In genomic region chr16:5024632-5025031, GRCh38 we compare ENCODE assay signal across 11 cellular contexts. TPM values are rescaled to one million over a fixed set of nuclear protein-coding genes. Genes with fewer than 3 reads are reported as not detected.
DNase-seq lines count a peak whose midpoint lies in the region; FAIRE-seq and TF ChIP-seq lines count a peak whose summit lies in the region.
"Had no signal": no experiment of that assay in that cellular context is flagged by ENCODE, and none has a peak within 500 bp of the region (broad histone marks: within the 10 kb centered on the region; RNA-seq: fewer than 3 reads in every experiment).

No MANE protein-coding gene starts in this region.

- CTCF ChIA-PET in A673 (lab: Charles Lee), result no interaction called here

- no peak for TF ChIP-seq CTCF in A673 (conservative IDR thresholded peaks at IDR 0.05; ENCODE audit: low read depth, low read length)
- no peak for TF ChIP-seq CTCF in fibroblast of lung (conservative IDR thresholded peaks at IDR 0.05 in 1 of 2, IDR thresholded peaks at IDR 0.05 in 1 of 2; ENCODE audit: low read depth in 1 of 2, low read length in 2 of 2)

- H3K27me3 ChIP-seq in A673 (replicated peaks; ENCODE audit: insufficient read depth, low read depth, low read length, poor library complexity), result no peaks in the 10 kb centered on the region
- no peaks in the 10 kb centered on the region for H3K27me3 ChIP-seq in NT2/D1 (ENCODE audit: insufficient read depth, insufficient read length)
- no peaks in the 10 kb centered on the region for H3K27me3 ChIP-seq in fibroblast of lung (ENCODE audit: control insufficient read depth, insufficient read depth, low read length)

- H3K4me1 ChIP-seq in A673 (ENCODE audit: insufficient read depth, low read length, poor library complexity, severe bottlenecking) (no peaks in the 10 kb centered on the region), NT2/D1 (ENCODE audit: insufficient read depth, insufficient read length) (peaks cover 15% of the 10 kb centered on the region), fibroblast of lung (ENCODE audit: control insufficient read depth, extremely low read depth, insufficient read depth, low read length) (no peaks in the 10 kb centered on the region)

- intact Hi-C loops in A673 (cut with micrococcal nuclease; ENCODE audit: unreplicated experiment), result no loop called here

- no peaks in the 10 kb centered on the region for H3K79me2 ChIP-seq in fibroblast of lung (ENCODE audit: control insufficient read depth, insufficient read depth, low read length)

- H3K9ac ChIP-seq in NT2/D1 (ENCODE audit: insufficient read length, low read depth) (peak overlapping the region; percentile 39), fibroblast of lung (ENCODE audit: insufficient read depth, low read length) (no peak overlapping the region)

- DNase-seq in A673 (ENCODE audit: low spot score), result peak; percentile 39
- peak; percentile 50 for DNase-seq in HTR-8/SVneo (ENCODE audit: insufficient read length, low spot score)
- no peak for DNase-seq in NT2/D1 (ENCODE audit: low read depth, low spot score)
- DNase-seq in fibroblast of lung (ENCODE audit: low read depth in 2 of 2), result peak; percentile 16 to 20
- no peak for DNase-seq in activated CD4-positive, alpha-beta T cell treated with anti-CD3 and anti-CD28 coated beads, Interleukin-2, amount 50 U/mL, for 4 hours
- DNase-seq in activated CD4-positive, alpha-beta T cell treated with anti-CD3 and anti-CD28 coated beads for 1 hour, result no peak
- no peak for DNase-seq in UCSD-AML1 (lab: John Stamatoyannopoulos, UW; ENCODE audit: unreplicated experiment)
- no peak for DNase-seq in globus pallidus (ENCODE audit: low spot score)
- DNase-seq: GOT3, occipital lobe had no signal

- H4K20me1 ChIP-seq in fibroblast of lung (ENCODE audit: control insufficient read depth, extremely low read depth, insufficient read depth, low read length), result no peaks in the 10 kb centered on the region

- H2AFZ ChIP-seq in fibroblast of lung (ENCODE audit: low read length), result no peak overlapping the region

- no TSS peak for BruUV-seq in A673 (replicated peaks; lab: Mats Ljungman, UMichigan)

- H3K36me3 ChIP-seq in A673 (ENCODE audit: insufficient read depth, low read length, poor library complexity, severe bottlenecking) (no peaks in the 10 kb centered on the region), NT2/D1 (ENCODE audit: insufficient read depth, insufficient read length, low read length) (peaks cover 32% of the 10 kb centered on the region), fibroblast of lung (ENCODE audit: control insufficient read depth, insufficient read depth, low read length) (no peaks in the 10 kb centered on the region)

- FAIRE-seq in HTR-8/SVneo (lab: Jason Lieb, UNC), result no peak

- H3K9me3 ChIP-seq in A673 (ENCODE audit: low read depth, low read length, poor library complexity, severe bottlenecking) (no peaks in the 10 kb centered on the region), NT2/D1 (ENCODE audit: insufficient read depth, low read length) (no peaks in the 10 kb centered on the region), fibroblast of lung (ENCODE audit: control insufficient read depth, insufficient read depth, low read depth, low read length) (no peaks in the 10 kb centered on the region)

- H3K4me3 ChIP-seq in A673 (ENCODE audit: low read depth, low read length, poor library complexity, severe bottlenecking) (no peak overlapping the region), NT2/D1 (ENCODE audit: insufficient read length, low read depth) (no peak overlapping the region), fibroblast of lung (replicated peaks in 1 of 4; ENCODE audit: control extremely low read depth in 1 of 4, insufficient read depth in 1 of 4, low read depth in 3 of 4, low read length in 4 of 4) (no peak overlapping the region)
- H3K4me3 ChIP-seq: coronary artery had no signal

- POLR2A ChIA-PET in A673 (lab: Charles Lee; ENCODE audit: low non-redundant PET), result no interaction called here

- H3K27ac ChIP-seq in A673 (ENCODE audit: low read depth, low read length, poor library complexity, severe bottlenecking) (no peak overlapping the region), fibroblast of lung (ENCODE audit: insufficient read depth, low read length) (no peak overlapping the region)
- H3K27ac ChIP-seq: coronary artery had no signal

- H3K4me2 ChIP-seq in fibroblast of lung (ENCODE audit: extremely low read depth, insufficient read depth, low read length), result no peak overlapping the region

RNA-seq across cellular contexts. Expression of gene NAGPA, which starts 9.1 kb away (rescaled TPM):
- total RNA-seq in A673 (2021) (11.7 and 11.9 TPM in 2 replicates), fibroblast of lung (16.7 and 17.7 TPM in 2 replicates)
- 9.7 and 11.4 TPM in 2 replicates for polyA plus RNA-seq in fibroblast of lung
- 11.7 and 14.3 TPM in 2 replicates for polyA plus RNA-seq in fibroblast of lung (2012)
- polyA minus RNA-seq in fibroblast of lung (ENCODE audit: low replicate concordance), result 7.5 and 13.9 TPM in 2 replicates

RNA-seq across cellular contexts. Expression of gene C16orf89, which starts 41.1 kb away (rescaled TPM):
- not detected in 2 replicates for total RNA-seq in A673 (2021)
- 5.9 and 9.8 TPM in 2 replicates for total RNA-seq in fibroblast of lung
- 0.53 and 1.3 TPM in 2 replicates for polyA plus RNA-seq in fibroblast of lung
- polyA plus RNA-seq in fibroblast of lung (2012), result 0.38 and 0.78 TPM in 2 replicates
- polyA minus RNA-seq in fibroblast of lung (ENCODE audit: low replicate concordance), result not detected in 2 replicates

RNA-seq across cellular contexts. Expression of gene ALG1, which starts 47.0 kb away (rescaled TPM):
- total RNA-seq in A673 (2021) (29.5 and 29.8 TPM in 2 replicates), fibroblast of lung (24.1 and 29.2 TPM in 2 replicates)
- 26.2 and 38.8 TPM in 2 replicates for polyA plus RNA-seq in fibroblast of lung
- 24.5 and 35.9 TPM in 2 replicates for polyA plus RNA-seq in fibroblast of lung (2012)
- polyA minus RNA-seq in fibroblast of lung (ENCODE audit: low replicate concordance), result 64.1 and 81.0 TPM in 2 replicates

Comparison
In these comparisons a context has a peak if more than half of its experiments do, and no peak if none do; other contexts are left out.
1. DNase-seq: peak in A673 (single experiment), HTR-8/SVneo (single experiment) and fibroblast of lung (2 of 2); none in NT2/D1 (single experiment), activated CD4-positive, alpha-beta T cell treated with anti-CD3 and anti-CD28 coated beads, Interleukin-2, amount 50 U/mL, for 4 hours (0 of 2), activated CD4-positive, alpha-beta T cell treated with anti-CD3 and anti-CD28 coated beads for 1 hour (single experiment), UCSD-AML1 (single experiment) and globus pallidus (single experiment).